Comparison of ENCODE assay signal across 1 cellular context in the genomic region with DNA sequence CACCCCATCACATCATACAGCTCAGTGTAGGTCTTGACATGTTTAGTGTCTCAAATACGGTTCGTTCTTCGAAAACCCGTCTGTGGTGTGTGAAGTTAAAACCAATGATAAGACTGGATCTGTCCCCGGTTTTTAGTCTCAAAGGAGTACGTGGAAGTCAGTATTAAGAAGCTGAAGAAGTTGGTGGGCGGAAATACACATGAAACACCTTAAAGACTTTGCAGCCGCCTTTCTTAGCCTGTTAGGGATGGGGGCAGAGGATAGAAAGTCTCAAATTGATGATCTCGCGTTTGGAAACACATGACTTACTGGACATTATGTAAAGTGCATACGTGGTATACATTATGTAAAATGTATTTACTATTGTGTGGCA.
TF ChIP-seq lines count a peak whose summit lies in the region.

No MANE protein-coding gene starts in this region.

TF ChIP-seq in K562, 482 proteins besides CTCF, POLR2A, EP300 and RAD21:
- TF ChIP-seq, protein P1, sequence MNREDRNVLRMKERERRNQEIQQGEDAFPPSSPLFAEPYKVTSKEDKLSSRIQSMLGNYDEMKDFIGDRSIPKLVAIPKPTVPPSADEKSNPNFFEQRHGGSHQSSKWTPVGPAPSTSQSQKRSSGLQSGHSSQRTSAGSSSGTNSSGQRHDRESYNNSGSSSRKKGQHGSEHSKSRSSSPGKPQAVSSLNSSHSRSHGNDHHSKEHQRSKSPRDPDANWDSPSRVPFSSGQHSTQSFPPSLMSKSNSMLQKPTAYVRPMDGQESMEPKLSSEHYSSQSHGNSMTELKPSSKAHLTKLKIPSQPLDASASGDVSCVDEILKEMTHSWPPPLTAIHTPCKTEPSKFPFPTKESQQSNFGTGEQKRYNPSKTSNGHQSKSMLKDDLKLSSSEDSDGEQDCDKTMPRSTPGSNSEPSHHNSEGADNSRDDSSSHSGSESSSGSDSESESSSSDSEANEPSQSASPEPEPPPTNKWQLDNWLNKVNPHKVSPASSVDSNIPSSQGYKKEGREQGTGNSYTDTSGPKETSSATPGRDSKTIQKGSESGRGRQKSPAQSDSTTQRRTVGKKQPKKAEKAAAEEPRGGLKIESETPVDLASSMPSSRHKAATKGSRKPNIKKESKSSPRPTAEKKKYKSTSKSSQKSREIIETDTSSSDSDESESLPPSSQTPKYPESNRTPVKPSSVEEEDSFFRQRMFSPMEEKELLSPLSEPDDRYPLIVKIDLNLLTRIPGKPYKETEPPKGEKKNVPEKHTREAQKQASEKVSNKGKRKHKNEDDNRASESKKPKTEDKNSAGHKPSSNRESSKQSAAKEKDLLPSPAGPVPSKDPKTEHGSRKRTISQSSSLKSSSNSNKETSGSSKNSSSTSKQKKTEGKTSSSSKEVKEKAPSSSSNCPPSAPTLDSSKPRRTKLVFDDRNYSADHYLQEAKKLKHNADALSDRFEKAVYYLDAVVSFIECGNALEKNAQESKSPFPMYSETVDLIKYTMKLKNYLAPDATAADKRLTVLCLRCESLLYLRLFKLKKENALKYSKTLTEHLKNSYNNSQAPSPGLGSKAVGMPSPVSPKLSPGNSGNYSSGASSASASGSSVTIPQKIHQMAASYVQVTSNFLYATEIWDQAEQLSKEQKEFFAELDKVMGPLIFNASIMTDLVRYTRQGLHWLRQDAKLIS (CRISPR knock-in tag; IDR thresholded peaks at IDR 0.05): 0 out of 2 replicates have a peak, but pooled peaks have one; percentile 10
- TF ChIP-seq, protein P2, sequence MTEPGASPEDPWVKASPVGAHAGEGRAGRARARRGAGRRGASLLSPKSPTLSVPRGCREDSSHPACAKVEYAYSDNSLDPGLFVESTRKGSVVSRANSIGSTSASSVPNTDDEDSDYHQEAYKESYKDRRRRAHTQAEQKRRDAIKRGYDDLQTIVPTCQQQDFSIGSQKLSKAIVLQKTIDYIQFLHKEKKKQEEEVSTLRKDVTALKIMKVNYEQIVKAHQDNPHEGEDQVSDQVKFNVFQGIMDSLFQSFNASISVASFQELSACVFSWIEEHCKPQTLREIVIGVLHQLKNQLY (CRISPR knock-in tag; conservative IDR thresholded peaks at IDR 0.05): no peak
